8 cellular contexts compared by ENCODE assay signal in the genomic region with DNA sequence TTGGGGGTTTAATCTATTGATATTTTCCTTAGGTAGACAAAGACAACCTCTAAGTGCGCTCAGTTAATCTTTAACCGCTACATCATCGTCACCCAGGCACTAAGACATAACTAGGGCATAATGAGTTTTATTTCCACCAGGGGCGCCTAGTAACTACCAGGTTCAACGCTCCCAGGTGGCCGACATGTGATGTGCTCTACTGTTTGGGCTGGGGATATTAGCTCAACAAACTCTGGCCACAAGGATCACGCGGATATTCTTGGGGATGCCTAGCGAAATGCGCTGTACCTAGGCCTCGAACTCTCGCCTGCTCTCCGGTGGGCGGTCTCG. TPM values are rescaled to one million over a fixed set of nuclear protein-coding genes. Genes with fewer than 3 reads are reported as not detected.
A peak's percentile ranks its signal among the peaks of the same experiment; 100 is the strongest.
DNase-seq lines count a peak whose midpoint lies in the region; ATAC-seq and TF ChIP-seq lines count a peak whose summit lies in the region.

No MANE protein-coding gene starts in this region.

- peak; percentile 64 for ATAC-seq in HG03354 (IDR thresholded peaks at IDR 0.05; ENCODE audit: poor library complexity, severe bottlenecking, unreplicated experiment)
- ATAC-seq in heart right ventricle, result peak in 6 of 8 donors; percentile 2 to 42 (median 24)

- intact Hi-C loops in heart right ventricle (cut with DNase I), result loop anchor here in 5 of 10 donors (2.0 to 10.0 kb wide), 7 partner anchors 34 to 368 kb away; a partner anchor contains a TSS

- H3K9me3 ChIP-seq in heart right ventricle, result no peaks in the 10 kb centered on the region

- peaks cover 4 to 49% (median 43%) of the 10 kb centered on the region in 9 donors for H3K4me1 ChIP-seq in heart right ventricle

- H3K27ac ChIP-seq in heart right ventricle, result peak overlapping the region; percentile 94 to 100 (median 98)

- H3K27me3 ChIP-seq in heart right ventricle, result no peaks in the 10 kb centered on the region

- DNase-seq in COR-L47 (lab: John Stamatoyannopoulos, UW), result peak; percentile 78
- DNase-seq in GM19240 (ENCODE audit: insufficient read length, low spot score), result peak; percentile 47
- DNase-seq in NCI-H82 (lab: John Stamatoyannopoulos, UW), result peak; percentile 82
- peak; percentile 44 for DNase-seq in activated T-helper 1 cell treated with Interleukin-2 at 50 U/mL for 16 hours (ENCODE audit: low read depth)
- DNase-seq in heart right ventricle, result no peak
- DNase-seq in renal cortical epithelial cell (ENCODE audit: low read depth), result peak; percentile 89
- no peak for DNase-seq in putamen (ENCODE audit: low spot score)

- WGBS in heart right ventricle, 2 donors, result 2 to 3% methylated on average over 15 of the region's 15 CpGs

- peak overlapping the region; percentile 66 to 95 (median 84) for H3K4me3 ChIP-seq in heart right ventricle

- no peaks in the 10 kb centered on the region for H3K36me3 ChIP-seq in heart right ventricle

- TF ChIP-seq CTCF in heart right ventricle (IDR thresholded peaks at IDR 0.05), result peak; percentile 5 to 42 (median 29)

RNA-seq across cellular contexts. Expression of a gene that starts 0.9 kb away (rescaled TPM):
- 1 to 10 TPM; 5.6 to 7.5 (median 6.8) TPM for total RNA-seq in heart right ventricle
- polyA plus RNA-seq in heart right ventricle, result 1 to 10 TPM; 2.4 to 5.9 TPM
- total RNA-seq in renal cortical epithelial cell, result 15.1 and 17.9 TPM in 2 replicates

Comparison
In these comparisons a context has a peak if more than half of its experiments do, and no peak if none do; other contexts are left out.
1. DNase-seq: peak in COR-L47 (single experiment), GM19240 (single experiment), NCI-H82 (single experiment), activated T-helper 1 cell treated with Interleukin-2 at 50 U/mL for 16 hours (single experiment) and renal cortical epithelial cell (single experiment); none in heart right ventricle (0 of 2) and putamen (single experiment).